7 cellular contexts compared by ENCODE assay signal in the genomic region with DNA sequence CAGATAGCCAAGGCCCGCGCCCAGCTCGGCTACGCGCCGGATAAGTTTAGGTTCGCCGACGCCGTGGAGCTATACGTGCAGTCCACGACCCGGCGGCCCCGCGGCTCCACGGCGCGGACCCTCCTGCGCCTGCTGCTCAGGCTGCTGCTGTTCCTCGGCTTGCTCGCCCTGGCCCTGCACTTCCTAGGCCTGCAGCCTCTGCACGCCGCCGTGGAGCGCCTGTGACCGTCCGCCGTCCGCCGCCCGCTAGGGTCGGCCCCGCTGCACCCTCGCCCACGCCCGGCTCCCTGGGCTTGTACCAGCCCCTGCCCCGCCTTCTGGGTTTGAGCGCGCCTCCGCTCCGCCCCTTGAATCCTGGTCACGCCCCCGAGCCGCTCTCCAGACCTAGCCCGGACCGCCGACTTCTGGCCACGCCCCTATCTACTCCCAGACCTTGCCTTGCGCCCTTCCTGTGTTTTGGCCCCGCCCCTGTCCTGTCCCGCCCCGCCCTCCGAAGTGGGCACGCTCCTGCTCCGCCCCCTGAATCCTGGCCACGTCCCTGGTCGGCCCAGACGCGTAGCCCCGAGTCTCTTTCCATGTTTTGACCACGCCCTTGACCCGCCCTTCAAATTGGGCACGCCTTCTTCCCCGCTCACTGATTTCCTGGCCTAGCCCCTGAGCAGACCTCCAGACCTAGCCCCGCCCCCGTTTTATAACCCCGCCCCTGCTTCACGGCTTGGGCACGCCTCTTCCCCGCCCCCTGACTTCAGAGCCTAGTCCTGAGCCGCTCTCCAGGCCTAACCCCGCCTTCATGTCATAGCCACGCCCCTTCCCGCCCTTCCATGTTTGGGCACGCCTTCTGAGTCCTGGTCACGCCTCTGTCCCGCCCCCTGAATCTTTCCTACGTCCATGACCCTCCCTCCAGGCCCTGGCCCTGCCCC. TPM values are rescaled to one million over a fixed set of nuclear protein-coding genes. Genes with fewer than 3 reads are reported as not detected.
DNase-seq lines count a peak whose midpoint lies in the region; ATAC-seq and TF ChIP-seq lines count a peak whose summit lies in the region.

No MANE protein-coding gene starts in this region.

- no peaks in the 10 kb centered on the region for H3K9me2 ChIP-seq in hepatocyte (replicated peaks; ENCODE audit: insufficient read depth)

- no peaks in the 10 kb centered on the region for H3K9me3 ChIP-seq in hepatocyte (ENCODE audit: low read depth)

- H3K36me3 ChIP-seq in hepatocyte (replicated peaks; ENCODE audit: insufficient read depth, low read depth), result no peaks in the 10 kb centered on the region

- H3K79me2 ChIP-seq in hepatocyte, result no peaks in the 10 kb centered on the region

- peak; percentile 99 for DNase-seq in NCI-H2029 treated with DMSO at 0.1 percent for 48 hours (lab: John Stamatoyannopoulos, UW)
- DNase-seq in T1000 (lab: John Stamatoyannopoulos, UW), result peak; percentile 99
- DNase-seq in astrocyte of the hippocampus (ENCODE audit: low read depth, low spot score), result peak; percentile 100
- peak; percentile 100 for DNase-seq in hepatocyte (ENCODE audit: low spot score)
- peak; percentile 95 for DNase-seq in retinal pigment epithelial cell (ENCODE audit: low read depth)

- peaks cover 17% of the 10 kb centered on the region for H3K4me1 ChIP-seq in hepatocyte (ENCODE audit: insufficient read depth)

- H2AFZ ChIP-seq in hepatocyte, result peak overlapping the region; percentile 47

- TF ChIP-seq CTCF in hepatocyte (IDR thresholded peaks at IDR 0.05; ENCODE audit: poor library complexity), result no peak
- no peak for TF ChIP-seq CTCF in retinal pigment epithelial cell (conservative IDR thresholded peaks at IDR 0.05; ENCODE audit: low read depth, low read length)

- ATAC-seq in GM18511 (IDR thresholded peaks at IDR 0.05; ENCODE audit: unreplicated experiment) (peak; percentile 67), HG03025 (IDR thresholded peaks at IDR 0.05; ENCODE audit: low FRiP score, unreplicated experiment) (peak; percentile 65)

- WGBS in hepatocyte (ENCODE audit: low lambda C conversion rate, missing lambda C conversion rate), result under 1% methylated on average over 24 of the region's 79 CpGs

- H4K20me1 ChIP-seq in hepatocyte (ENCODE audit: insufficient read depth, poor library complexity, severe bottlenecking), result no peaks in the 10 kb centered on the region

- H3K4me2 ChIP-seq in hepatocyte, result peak overlapping the region; percentile 82

- H3K27me3 ChIP-seq in hepatocyte, result no peaks in the 10 kb centered on the region

- H3K4me3 ChIP-seq in hepatocyte (peak overlapping the region; percentile 20), retinal pigment epithelial cell (ENCODE audit: low read length) (peak overlapping the region; percentile 75)

- peak overlapping the region; percentile 98 for H3K27ac ChIP-seq in hepatocyte

RNA-seq across cellular contexts. Expression of a gene that starts 15.6 kb away (rescaled TPM):
- 11.0 and 15.1 TPM in 2 replicates for total RNA-seq in hepatocyte
- polyA plus RNA-seq in hepatocyte, result 7.9 and 8.6 TPM in 2 replicates

RNA-seq across cellular contexts. Expression of a gene that starts 28.1 kb away (rescaled TPM):
- total RNA-seq in hepatocyte, result not detected in 2 replicates
- not detected in 2 replicates for polyA plus RNA-seq in hepatocyte

Comparison
In these comparisons a context has a peak if more than half of its experiments do, and no peak if none do; other contexts are left out.
1. Peak in every context shown above with its lines: DNase-seq, ATAC-seq, H3K4me3 ChIP-seq and H3K27ac ChIP-seq.